ENCODE assay signal across 9 cellular contexts in genomic region chr15:97933589-97933988, GRCh38.
"Had no signal": no experiment of that assay in that cellular context is flagged by ENCODE, and none has a peak within 500 bp of the region (broad histone marks: within the 10 kb centered on the region; RNA-seq: fewer than 3 reads in every experiment).

No MANE protein-coding gene starts in this region.

- DNase-seq: GM23248, GOT3, H7, IMR-90, KBM-7 had no signal

- H3K4me2 ChIP-seq: KMS-11 had no signal

- H3K36me3 ChIP-seq: HAP-1 had no signal

- H3K9ac ChIP-seq: GM23248, KMS-11 had no signal

- H2AFZ ChIP-seq: GM23248 had no signal

- ATAC-seq: HCT116 had no signal

- H3K27ac ChIP-seq: GM23248, KMS-11 had no signal

- FAIRE-seq: HTR-8/SVneo had no signal

- H3K9me3 ChIP-seq: HAP-1 had no signal

- H3K4me1 ChIP-seq: HAP-1 had no signal

- H3K4me3 ChIP-seq: GM23248, HAP-1 had no signal
